In genomic region chr4:128560754-128561495, GRCh38 we compare ENCODE assay signal across 13 cellular contexts.
DNase-seq lines count a peak whose midpoint lies in the region; ATAC-seq, FAIRE-seq and TF ChIP-seq lines count a peak whose summit lies in the region.
"Had no signal": no experiment of that assay in that cellular context is flagged by ENCODE, and none has a peak within 500 bp of the region (broad histone marks: within the 10 kb centered on the region; RNA-seq: fewer than 3 reads in every experiment).

No MANE protein-coding gene starts in this region.

- H3K27me3 ChIP-seq in endothelial cell of umbilical vein (ENCODE audit: control insufficient read depth in 2 of 2, insufficient read depth in 2 of 2, low read length in 2 of 2) (no peaks in the 10 kb centered on the region), parathyroid adenoma (ENCODE audit: control insufficient read depth, insufficient read depth, low read length) (no peaks in the 10 kb centered on the region), tibial artery (no peaks in the 10 kb centered on the region)

- H3K9me3 ChIP-seq in endothelial cell of umbilical vein (replicated peaks; ENCODE audit: control insufficient read depth, insufficient read depth, low read length) (no peaks in the 10 kb centered on the region), parathyroid adenoma (ENCODE audit: control insufficient read depth, low read length) (no peaks in the 10 kb centered on the region), tibial artery (no peaks in the 10 kb centered on the region)

- CTCF ChIA-PET in Calu3 (lab: Charles Lee) (no interaction called here), endothelial cell of umbilical vein (lab: Charles Lee) (no interaction called here)

- POLR2A ChIA-PET in endothelial cell of umbilical vein (lab: Charles Lee), result no interaction called here

- H3K4me3 Mint-ChIP-seq in Calu3 (ENCODE audit: low read depth, unreplicated experiment), result no peak overlapping the region
- H3K4me3 Mint-ChIP-seq: CD8-positive, alpha-beta memory T cell; WTC11 had no signal

- H3K79me2 ChIP-seq in endothelial cell of umbilical vein (ENCODE audit: control insufficient read depth, insufficient read depth, low read length) (no peaks in the 10 kb centered on the region), parathyroid adenoma (no peaks in the 10 kb centered on the region)

- no peak overlapping the region for H3K27ac ChIP-seq in endothelial cell of umbilical vein (ENCODE audit: insufficient read depth, low read depth, low read length)
- peak overlapping the region; percentile 27 for H3K27ac ChIP-seq in parathyroid adenoma
- no peak overlapping the region for H3K27ac ChIP-seq in tibial artery

- H3K36me3 Mint-ChIP-seq in Calu3 (ENCODE audit: insufficient read depth, unreplicated experiment), result no peaks in the 10 kb centered on the region
- H3K36me3 Mint-ChIP-seq: CD8-positive, alpha-beta memory T cell; WTC11 had no signal

- no peak for TF ChIP-seq CTCF in Calu3 (IDR thresholded peaks at IDR 0.05; ENCODE audit: unreplicated experiment)
- no peak for TF ChIP-seq CTCF in endothelial cell of umbilical vein (IDR thresholded peaks at IDR 0.05; ENCODE audit: extremely low read depth in 1 of 2, insufficient read depth in 1 of 2, low read depth in 1 of 2, low read length in 2 of 2)
- TF ChIP-seq CTCF in parathyroid adenoma (IDR thresholded peaks at IDR 0.05), result no peak
- no peak for TF ChIP-seq CTCF in tibial artery (IDR thresholded peaks at IDR 0.05)

- no peak overlapping the region for H3K4me3 ChIP-seq in endothelial cell of umbilical vein (replicated peaks in 1 of 3; ENCODE audit: insufficient read depth in 1 of 3, low read depth in 1 of 3, low read length in 3 of 3)
- peak overlapping the region; percentile 13 for H3K4me3 ChIP-seq in parathyroid adenoma (ENCODE audit: low read depth, low read length)
- no peak overlapping the region for H3K4me3 ChIP-seq in tibial artery

- intact Hi-C loops in Calu3 (cut with micrococcal nuclease; ENCODE audit: unreplicated experiment) (loop anchor here (5.0 kb wide), 1 partner anchor 369 kb away; no protein-coding TSS in a partner anchor), endothelial cell of umbilical vein (cut with micrococcal nuclease) (no loop called here), tibial artery (cut with DNase I; ENCODE audit: low total_unique reads) (no loop called here)

- H3K36me3 ChIP-seq in endothelial cell of umbilical vein (ENCODE audit: control insufficient read depth in 2 of 2, extremely low read depth in 1 of 2, insufficient read depth in 2 of 2, low read length in 2 of 2) (no peaks in the 10 kb centered on the region), parathyroid adenoma (ENCODE audit: control insufficient read depth, insufficient read depth, low read length) (no peaks in the 10 kb centered on the region), tibial artery (no peaks in the 10 kb centered on the region)

- FAIRE-seq in endothelial cell of umbilical vein (lab: Jason Lieb, UNC), result no peak
- FAIRE-seq: GM18507 had no signal

- H2AFZ ChIP-seq in endothelial cell of umbilical vein (ENCODE audit: low read depth, low read length), result peak overlapping the region; percentile 1
- H2AFZ ChIP-seq in parathyroid adenoma, result peak overlapping the region; percentile 63

- dilution Hi-C loops in endothelial cell of umbilical vein (cut with MboI; ENCODE audit: extremely low pct_ligation_motif_present, low sequenced_read_pairs), result no loop called here

- H3K9me3 Mint-ChIP-seq in Calu3 (ENCODE audit: low read depth, unreplicated experiment), result no peaks in the 10 kb centered on the region
- H3K9me3 Mint-ChIP-seq: CD8-positive, alpha-beta memory T cell; WTC11 had no signal

- no peaks in the 10 kb centered on the region for H4K20me1 ChIP-seq in endothelial cell of umbilical vein (replicated peaks; ENCODE audit: control insufficient read depth, extremely low read depth, insufficient read depth, low read length)

- BruUV-seq in Calu3 (replicated peaks; lab: Mats Ljungman, UMichigan), result no TSS peak
- BruUV-seq in endothelial cell of umbilical vein (replicated peaks; lab: Mats Ljungman, UMichigan), result no TSS peak

- peaks cover 20% of the 10 kb centered on the region for H3K4me1 Mint-ChIP-seq in Calu3 (ENCODE audit: low read depth, unreplicated experiment)
- H3K4me1 Mint-ChIP-seq: CD8-positive, alpha-beta memory T cell had no signal

- H3K4me1 ChIP-seq in endothelial cell of umbilical vein (ENCODE audit: control insufficient read depth, extremely low read depth, insufficient read depth, low read length) (peaks cover 15% of the 10 kb centered on the region), parathyroid adenoma (no peaks in the 10 kb centered on the region), tibial artery (peaks cover 0 to 28% (median 4%) of the 10 kb centered on the region in 4 donors)

- H3K9me1 ChIP-seq in endothelial cell of umbilical vein (replicated peaks; ENCODE audit: control insufficient read depth, extremely low read depth, insufficient read depth, low read length), result no peaks in the 10 kb centered on the region

- H3K27me3 Mint-ChIP-seq in Calu3 (ENCODE audit: unreplicated experiment), result no peaks in the 10 kb centered on the region

- H3K27ac Mint-ChIP-seq in Calu3 (ENCODE audit: unreplicated experiment), result peak overlapping the region; percentile 21
- H3K27ac Mint-ChIP-seq: CD8-positive, alpha-beta memory T cell; WTC11 had no signal

- H3K9ac ChIP-seq in endothelial cell of umbilical vein (replicated peaks; ENCODE audit: extremely low read depth, insufficient read depth, low read length) (no peak overlapping the region), parathyroid adenoma (no peak overlapping the region)

- TF ChIP-seq POLR2A in endothelial cell of umbilical vein (IDR thresholded peaks at IDR 0.05; ENCODE audit: low read depth, low read length), result no peak

- no peak overlapping the region for H3K4me2 ChIP-seq in endothelial cell of umbilical vein (ENCODE audit: insufficient read depth, low read length)
- H3K4me2 ChIP-seq in parathyroid adenoma (ENCODE audit: low read length), result peak overlapping the region; percentile 26

- DNase-seq in Calu3 (no peak), MV-4-11 (lab: John Stamatoyannopoulos, UW) (peak; percentile 14), endothelial cell of umbilical vein (ENCODE audit: low read depth, low spot score) (no peak), tibial artery (no peak)
- DNase-seq: activated naive CD4-positive, alpha-beta T cell treated with Interleukin-2 at 50 U/mL for 16 hours; CD8-positive, alpha-beta memory T cell; foreskin fibroblast; NCI-H1105 treated with DMSO at 0.1 percent for 48 hours had no signal

- no peak for ATAC-seq in HG03439 (IDR thresholded peaks at IDR 0.05; ENCODE audit: unreplicated experiment)
- ATAC-seq in GM19351 (IDR thresholded peaks at IDR 0.05; ENCODE audit: unreplicated experiment), result no peak
- ATAC-seq: WTC11 had no signal

TF ChIP-seq in endothelial cell of umbilical vein, 7 proteins besides CTCF, POLR2A, EP300 and RAD21:
- no peak for TF ChIP-seq POLR2AphosphoS5 (IDR thresholded peaks at IDR 0.05; ENCODE audit: insufficient read depth, low read depth, low read length)
- TF ChIP-seq MAX (IDR thresholded peaks at IDR 0.05; ENCODE audit: insufficient read depth, insufficient read length), result no peak
- TF ChIP-seq EZH2 (IDR thresholded peaks at IDR 0.05; ENCODE audit: borderline replicate concordance, low read depth, low read length, severe bottlenecking), result no peak
- TF ChIP-seq FOS (IDR thresholded peaks at IDR 0.05; ENCODE audit: borderline replicate concordance, insufficient read depth, low read length), result no peak
- TF ChIP-seq JUN (IDR thresholded peaks at IDR 0.05; ENCODE audit: borderline replicate concordance, insufficient read depth, insufficient read length, low read depth), result no peak
- no peak for TF ChIP-seq GATA2 (IDR thresholded peaks at IDR 0.05; ENCODE audit: insufficient read depth, insufficient read length, low read depth, low read length)
- TF ChIP-seq MYC (IDR thresholded peaks at IDR 0.05; ENCODE audit: low read depth, low read length), result no peak
